8 cellular contexts compared by ENCODE assay signal in the genomic region with DNA sequence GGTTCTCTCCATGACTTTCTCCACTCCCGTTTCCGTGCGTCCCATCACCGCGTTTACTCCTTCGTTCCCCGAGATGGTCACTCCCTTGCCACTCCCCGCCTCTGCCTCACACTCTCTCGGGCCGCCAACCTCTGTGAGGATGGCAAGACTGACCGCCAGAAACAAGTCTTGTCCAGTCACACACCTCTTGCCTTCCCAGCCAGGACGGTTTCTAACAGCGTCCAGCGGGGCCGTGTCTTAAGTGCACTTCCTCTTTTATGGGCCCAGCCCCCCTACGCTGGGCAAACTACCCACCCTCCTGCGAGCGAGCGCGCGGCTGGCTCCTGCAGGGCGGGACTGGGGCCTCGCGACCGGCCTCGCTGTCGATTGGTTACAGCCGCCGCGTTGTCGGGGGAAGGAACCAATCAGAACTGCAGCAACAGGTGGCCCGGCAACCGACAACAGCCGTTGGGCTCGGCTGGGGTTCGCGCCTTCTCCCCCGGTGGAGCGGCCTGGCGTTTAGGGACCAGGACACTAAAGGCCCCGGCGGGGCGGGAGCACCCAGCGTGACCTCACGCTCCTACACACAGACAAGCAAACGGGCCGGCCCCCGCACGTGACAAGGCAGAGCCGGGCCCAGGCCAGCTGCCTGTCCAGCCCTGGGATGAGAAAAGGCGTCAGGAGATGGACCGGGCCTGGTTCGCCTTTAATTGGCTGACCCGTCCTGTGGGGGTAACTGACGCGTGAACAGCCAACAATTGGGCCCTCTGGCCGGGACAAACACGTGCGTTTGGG.
DNase-seq lines count a peak whose midpoint lies in the region; ATAC-seq lines count a peak whose summit lies in the region.

No MANE protein-coding gene starts in this region.

- H3K9me3 ChIP-seq in HUES48 (ENCODE audit: control insufficient read depth, insufficient read depth, low read length) (no peaks in the 10 kb centered on the region), NT2/D1 (ENCODE audit: insufficient read depth, low read length) (no peaks in the 10 kb centered on the region)

- H3K4me1 ChIP-seq in HUES48 (ENCODE audit: control insufficient read depth, insufficient read depth, low read length) (peaks cover 13% of the 10 kb centered on the region), NT2/D1 (ENCODE audit: insufficient read depth, insufficient read length) (peaks cover 14% of the 10 kb centered on the region)

- H3K4me3 ChIP-seq in HUES48 (ENCODE audit: low read depth, low read length) (peak overlapping the region; percentile 84), NT2/D1 (ENCODE audit: insufficient read length, low read depth) (peak overlapping the region; percentile 82)

- peaks cover 31% of the 10 kb centered on the region for H3K36me3 ChIP-seq in HUES48 (ENCODE audit: control insufficient read depth, insufficient read depth, low read length)
- peaks cover 33% of the 10 kb centered on the region for H3K36me3 ChIP-seq in NT2/D1 (ENCODE audit: insufficient read depth, insufficient read length, low read length)

- DNase-seq in D341Med (ENCODE audit: low spot score) (peak; percentile 96), NT2/D1 (ENCODE audit: low read depth, low spot score) (peak; percentile 80), epidermal melanocyte (ENCODE audit: insufficient read length, low spot score) (peak; percentile 94), middle frontal gyrus (ENCODE audit: extremely low spot score, low spot score) (peak; percentile 84)
- peak; percentile 89 for DNase-seq in activated CD8-positive, alpha-beta memory T cell treated with anti-CD3 and anti-CD28 coated beads, Interleukin-2, amount 50 U/mL, for 4 hours
- peak; percentile 93 for DNase-seq in stimulated activated CD8-positive, alpha-beta memory T cell treated with anti-CD3 and anti-CD28 coated beads, Interleukin-15, amount 100 ng/mL, for 48 hours (ENCODE audit: low read depth in 2 of 2)

- H3K27ac ChIP-seq in HUES48 (ENCODE audit: low read depth, low read length) = peak overlapping the region; percentile 91

- H3K9ac ChIP-seq in HUES48 (ENCODE audit: low read depth, low read length) = peak overlapping the region; percentile 58
- H3K9ac ChIP-seq in NT2/D1 (ENCODE audit: insufficient read length, low read depth) = peak overlapping the region; percentile 92

- ATAC-seq in GM21423 (IDR thresholded peaks at IDR 0.05; ENCODE audit: unreplicated experiment) = peak; percentile 68

- no peaks in the 10 kb centered on the region for H3K27me3 ChIP-seq in HUES48 (ENCODE audit: control insufficient read depth, insufficient read depth, low read length)
- no peaks in the 10 kb centered on the region for H3K27me3 ChIP-seq in NT2/D1 (ENCODE audit: insufficient read depth, insufficient read length)

Comparison
In these comparisons a context has a peak if more than half of its experiments do, and no peak if none do; other contexts are left out.
1. Peak in every context shown above with its lines: DNase-seq, ATAC-seq, H3K4me3 ChIP-seq and H3K27ac ChIP-seq.